In the genomic region with DNA sequence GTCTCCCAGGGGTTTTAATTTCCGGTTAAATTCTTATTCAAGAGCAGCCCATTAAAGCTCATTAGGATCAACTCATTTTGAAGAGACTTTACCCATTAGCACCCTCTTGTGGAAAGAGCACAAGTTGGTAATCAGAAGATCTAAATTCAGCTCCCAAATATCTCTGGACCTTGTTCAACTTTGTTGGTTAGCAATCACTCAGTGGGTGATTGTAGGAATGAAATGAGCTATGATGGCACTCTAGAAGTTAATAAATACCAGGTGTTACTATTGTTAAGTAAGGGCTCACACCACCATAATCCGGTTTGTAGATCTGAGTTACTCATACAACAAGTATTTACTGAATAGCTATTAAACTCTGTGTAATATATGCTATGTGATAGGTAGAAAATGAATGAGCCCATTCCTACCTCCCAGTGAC, we compare ENCODE assay signal across 8 cellular contexts. TPM values are rescaled to one million over a fixed set of nuclear protein-coding genes. Genes with fewer than 3 reads are reported as not detected.
DNase-seq lines count a peak whose midpoint lies in the region; ATAC-seq and TF ChIP-seq lines count a peak whose summit lies in the region.

No MANE protein-coding gene starts in this region.

- peaks cover 38% of the 10 kb centered on the region for H3K4me1 Mint-ChIP-seq in chondrocyte (ENCODE audit: low read depth)

- H3K36me3 Mint-ChIP-seq in chondrocyte (ENCODE audit: low read depth), result peaks cover 24% of the 10 kb centered on the region

- 58% methylated on average over 2 of the region's 2 CpGs for WGBS in liver

- peak overlapping the region; percentile 82 for H3K27ac Mint-ChIP-seq in chondrocyte (ENCODE audit: unreplicated experiment)

- H3K27me3 ChIP-seq in H7 (ENCODE audit: control insufficient read depth, insufficient read depth, low read length), result no peaks in the 10 kb centered on the region
- H3K27me3 ChIP-seq in liver (ENCODE audit: control insufficient read depth in 4 of 4, insufficient read depth in 4 of 4, low read length in 3 of 4), result no peaks in the 10 kb centered on the region

- H3K27me3 Mint-ChIP-seq in chondrocyte (ENCODE audit: low read depth), result no peaks in the 10 kb centered on the region

- peak overlapping the region in 1 of 2 donors; percentile 24 for H3K27ac ChIP-seq in liver (ENCODE audit: low read depth in 1 of 2, low read length in 2 of 2)

- H3K9me3 ChIP-seq in liver (ENCODE audit: control insufficient read depth in 4 of 4, low read length in 3 of 4), result no peaks in the 10 kb centered on the region

- H3K4me1 ChIP-seq in liver (ENCODE audit: control insufficient read depth in 4 of 4, insufficient read depth in 4 of 4, low read length in 3 of 4), result peaks cover 0 to 3% (median 0%) of the 10 kb centered on the region in 4 donors

- TF ChIP-seq CTCF in chondrocyte (IDR thresholded peaks at IDR 0.05) (peak; percentile 93), liver (IDR thresholded peaks at IDR 0.05; ENCODE audit: low read depth, low read length, missing input control) (peak; percentile 44)

- H3K4me3 ChIP-seq in H7 (ENCODE audit: insufficient read depth, low read depth, low read length), result no peak overlapping the region
- no peak overlapping the region for H3K4me3 ChIP-seq in liver (ENCODE audit: low read depth in 1 of 3, low read length in 3 of 3)

- H3K4me3 Mint-ChIP-seq in chondrocyte (ENCODE audit: unreplicated experiment), result no peak overlapping the region

- TF ChIP-seq RAD21 in liver (IDR thresholded peaks at IDR 0.05), result peak; percentile 70 to 78

- DNase-seq in COLO829 (ENCODE audit: low spot score) (peak; percentile 42), H7 (peak; percentile 32), NCI-H774 (lab: John Stamatoyannopoulos, UW) (peak; percentile 50), chondrocyte (ENCODE audit: low spot score) (no peak), activated gamma-delta T cell treated with Interleukin-2 at 50 U/mL for 16 hours (no peak)

- no peaks in the 10 kb centered on the region for H3K9me3 Mint-ChIP-seq in chondrocyte (ENCODE audit: low read depth)

- no peak overlapping the region for H3K9ac ChIP-seq in liver (ENCODE audit: low read depth in 1 of 2, low read length in 2 of 2)

- no peak for ATAC-seq in HG02852 (IDR thresholded peaks at IDR 0.05; ENCODE audit: unreplicated experiment)
- no peak for ATAC-seq in GM21447 (IDR thresholded peaks at IDR 0.05; ENCODE audit: unreplicated experiment)

- H3K36me3 ChIP-seq in H7 (replicated peaks; ENCODE audit: control insufficient read depth, insufficient read depth, low read length), result peaks cover 3% of the 10 kb centered on the region
- peaks cover 0 to 26% (median 23%) of the 10 kb centered on the region in 4 donors for H3K36me3 ChIP-seq in liver (ENCODE audit: control insufficient read depth in 4 of 4, insufficient read depth in 3 of 4, low read depth in 1 of 4, low read length in 3 of 4)

TF ChIP-seq in liver, 16 proteins besides CTCF, POLR2A, EP300 and RAD21:
- TF ChIP-seq JUND (IDR thresholded peaks at IDR 0.05) (no peak), HNF4A (conservative IDR thresholded peaks at IDR 0.05) (peak in 1 of 2 donors; percentile 15)

RNA-seq across cellular contexts. Expression of gene TRIP11, which starts 42.9 kb away (rescaled TPM):
- total RNA-seq in H7 (2014; rRNA removed; shearing (Covaris generic)), result 12.1 and 23.3 TPM in 2 replicates
- total RNA-seq in chondrocyte, result 90.5 to 104 TPM (median 92.7 TPM) in 3 replicates
- total RNA-seq in liver, result 10 to 100 TPM; 16.5 to 28.4 TPM
- 10 to 100 TPM in 1 of 2 donors, 1 to 10 TPM in 1; 4.3 to 16.7 TPM for polyA plus RNA-seq in liver

RNA-seq across cellular contexts. Expression of gene FBLN5, which starts 49.5 kb away (rescaled TPM):
- total RNA-seq in H7 (2014; rRNA removed; shearing (Covaris generic)), result 1.4 and 2.3 TPM in 2 replicates
- 1,189 to 1,311 TPM (median 1,232 TPM) in 3 replicates for total RNA-seq in chondrocyte
- total RNA-seq in liver, result 10 to 100 TPM in 1 of 2 donors, 1 to 10 TPM in 1; 3.9 to 18.7 TPM
- 10 to 100 TPM; 10.9 to 21.8 TPM for polyA plus RNA-seq in liver

Comparison
In these comparisons a context has a peak if more than half of its experiments do, and no peak if none do; other contexts are left out.
1. DNase-seq: peak in COLO829 (single experiment), H7 (single experiment) and NCI-H774 (single experiment); none in chondrocyte (single experiment) and activated gamma-delta T cell treated with Interleukin-2 at 50 U/mL for 16 hours (single experiment).
2. RNA of gene FBLN5, which starts 49.5 kb away (total RNA-seq): 1,189 to 1,311 TPM in chondrocyte; 3.9 to 18.7 TPM in liver and 1.4 to 2.3 TPM in H7; every median in the first group is over 10 times any median in the second.